Comparison of ENCODE assay signal across 8 cellular contexts in genomic region chr7:39948932-39949928, GRCh38. TPM values are rescaled to one million over a fixed set of nuclear protein-coding genes. Genes with fewer than 3 reads are reported as not detected.
DNase-seq lines count a peak whose midpoint lies in the region; TF ChIP-seq lines count a peak whose summit lies in the region.

No MANE protein-coding gene starts in this region.

- H2AFZ ChIP-seq in neural progenitor cell (replicated peaks), result peak overlapping the region; percentile 28

- H3K27me3 Mint-ChIP-seq in activated naive CD4-positive, alpha-beta T cell treated with anti-CD3 and anti-CD28 coated beads for 36 hours (ENCODE audit: low read depth), result no peaks in the 10 kb centered on the region
- peaks cover 8% of the 10 kb centered on the region for H3K27me3 Mint-ChIP-seq in neural progenitor cell (ENCODE audit: insufficient read depth, low read depth)

- intact Hi-C loops in activated naive CD4-positive, alpha-beta T cell treated with anti-CD3 and anti-CD28 coated beads for 36 hours (cut with micrococcal nuclease), result loop anchor here (1.0 to 5.0 kb wide), 10 partner anchors 52 to 1933 kb away; partner anchors contain the start of genes MPLKIP, RALA, STARD3NL and YAE1

- peaks cover 22% of the 10 kb centered on the region for H3K4me1 Mint-ChIP-seq in activated naive CD4-positive, alpha-beta T cell treated with anti-CD3 and anti-CD28 coated beads for 36 hours (ENCODE audit: low read depth)
- H3K4me1 Mint-ChIP-seq in neural progenitor cell, result peaks cover 18% of the 10 kb centered on the region

- no peaks in the 10 kb centered on the region for H3K27me3 ChIP-seq in SJSA1 (replicated peaks)
- H3K27me3 ChIP-seq in neural progenitor cell, result no peaks in the 10 kb centered on the region
- H3K27me3 ChIP-seq in stomach smooth muscle (ENCODE audit: control insufficient read depth in 1 of 2, insufficient read depth in 2 of 2, low read length in 2 of 2), result no peaks in the 10 kb centered on the region

- CTCF ChIA-PET in activated naive CD4-positive, alpha-beta T cell treated with anti-CD3 and anti-CD28 coated beads for 36 hours (lab: Charles Lee), result interaction anchor here (1.9 to 3.1 kb wide), 3 partner anchors 53 to 103 kb away, joined by 8 to 31 read pairs (median 11); no protein-coding TSS in a partner anchor

- peak; percentile 98 for DNase-seq in GM04503 (ENCODE audit: low read depth)
- DNase-seq in HFF-Myc (ENCODE audit: extremely low read depth, low read depth), result peak; percentile 98
- peak; percentile 99 for DNase-seq in MV-4-11 (lab: John Stamatoyannopoulos, UW)
- DNase-seq in SJSA1 (ENCODE audit: low read depth in 1 of 2, low spot score in 2 of 2), result peak; percentile 99 to 100
- peak; percentile 99 for DNase-seq in activated naive CD4-positive, alpha-beta T cell treated with anti-CD3 and anti-CD28 coated beads for 36 hours
- DNase-seq in foreskin melanocyte, result peak; percentile 100
- DNase-seq in neural progenitor cell (ENCODE audit: low spot score), result peak; percentile 99

- peaks cover 30% of the 10 kb centered on the region for H4K20me1 ChIP-seq in neural progenitor cell (ENCODE audit: low read depth)

- peaks cover 15% of the 10 kb centered on the region for H3K36me3 Mint-ChIP-seq in activated naive CD4-positive, alpha-beta T cell treated with anti-CD3 and anti-CD28 coated beads for 36 hours (ENCODE audit: low read depth)
- peaks cover 10% of the 10 kb centered on the region for H3K36me3 Mint-ChIP-seq in neural progenitor cell

- H3K36me3 ChIP-seq in SJSA1 (peaks cover 23% of the 10 kb centered on the region), neural progenitor cell (no peaks in the 10 kb centered on the region), stomach smooth muscle (ENCODE audit: control insufficient read depth in 2 of 2, insufficient read depth in 2 of 2, low read length in 2 of 2) (no peaks in the 10 kb centered on the region)

- H3K4me1 ChIP-seq in SJSA1 (replicated peaks) (peaks cover 10% of the 10 kb centered on the region), neural progenitor cell (peaks cover 18% of the 10 kb centered on the region), stomach smooth muscle (ENCODE audit: control insufficient read depth, insufficient read depth, low read length) (peaks cover 10% of the 10 kb centered on the region)

- no peaks in the 10 kb centered on the region for H3K9me3 Mint-ChIP-seq in activated naive CD4-positive, alpha-beta T cell treated with anti-CD3 and anti-CD28 coated beads for 36 hours
- H3K9me3 Mint-ChIP-seq in neural progenitor cell, result no peaks in the 10 kb centered on the region

- TF ChIP-seq CTCF in HFF-Myc (IDR thresholded peaks at IDR 0.05; ENCODE audit: low read depth, low read length, missing control alignments), result no peak
- TF ChIP-seq CTCF in neural progenitor cell (IDR thresholded peaks at IDR 0.05), result no peak

- peak overlapping the region; percentile 99 for H3K27ac Mint-ChIP-seq in activated naive CD4-positive, alpha-beta T cell treated with anti-CD3 and anti-CD28 coated beads for 36 hours
- peak overlapping the region; percentile 100 for H3K27ac Mint-ChIP-seq in neural progenitor cell

- H3K9ac ChIP-seq in neural progenitor cell (peak overlapping the region; percentile 83), stomach smooth muscle (ENCODE audit: low read length in 2 of 2) (peak overlapping the region; percentile 87 to 97)

- peak overlapping the region; percentile 93 for H3K4me2 ChIP-seq in neural progenitor cell

- H3K79me2 ChIP-seq in neural progenitor cell (ENCODE audit: low read depth), result peaks cover 48% of the 10 kb centered on the region

- peak overlapping the region; percentile 97 for H3K4me3 Mint-ChIP-seq in activated naive CD4-positive, alpha-beta T cell treated with anti-CD3 and anti-CD28 coated beads for 36 hours
- H3K4me3 Mint-ChIP-seq in neural progenitor cell, result peak overlapping the region; percentile 100

- peak overlapping the region; percentile 82 for H3K27ac ChIP-seq in SJSA1
- H3K27ac ChIP-seq in neural progenitor cell, result peak overlapping the region; percentile 95
- H3K27ac ChIP-seq in stomach smooth muscle (ENCODE audit: low read length), result peak overlapping the region; percentile 97

- peaks cover 30% of the 10 kb centered on the region for H3F3A ChIP-seq in neural progenitor cell (ENCODE audit: low read depth)

- H3K4me3 ChIP-seq in HFF-Myc (replicated peaks; ENCODE audit: low read depth, low read length), result peak overlapping the region; percentile 88
- H3K4me3 ChIP-seq in SJSA1, result peak overlapping the region; percentile 80
- H3K4me3 ChIP-seq in neural progenitor cell, result peak overlapping the region; percentile 84
- H3K4me3 ChIP-seq in stomach smooth muscle (ENCODE audit: low read length in 2 of 2), result peak overlapping the region; percentile 76 to 95

- H3K9me3 ChIP-seq in SJSA1 (replicated peaks) (no peaks in the 10 kb centered on the region), neural progenitor cell (ENCODE audit: low read depth) (no peaks in the 10 kb centered on the region), stomach smooth muscle (ENCODE audit: control insufficient read depth in 2 of 2, low read length in 2 of 2) (no peaks in the 10 kb centered on the region)

RNA-seq across cellular contexts. Expression of gene CDK13, which starts 0.8 kb away (rescaled TPM):
- 37.8 and 63.9 TPM in 2 replicates for total RNA-seq in SJSA1 (2014; rRNA removed; shearing (Covaris generic))
- total RNA-seq in activated naive CD4-positive, alpha-beta T cell treated with anti-CD3 and anti-CD28 coated beads for 36 hours, result 10 to 100 TPM; 27.8 to 28.1 TPM
- 56.1 and 75.5 TPM in 2 replicates for total RNA-seq in neural progenitor cell (ENCODE audit: low replicate concordance)

Comparison
In these comparisons a context has a peak if more than half of its experiments do, and no peak if none do; other contexts are left out.
1. Peak in every context shown above with its lines: DNase-seq, H3K4me3 ChIP-seq and H3K27ac ChIP-seq.